8 cellular contexts compared by ENCODE assay signal in the genomic region with DNA sequence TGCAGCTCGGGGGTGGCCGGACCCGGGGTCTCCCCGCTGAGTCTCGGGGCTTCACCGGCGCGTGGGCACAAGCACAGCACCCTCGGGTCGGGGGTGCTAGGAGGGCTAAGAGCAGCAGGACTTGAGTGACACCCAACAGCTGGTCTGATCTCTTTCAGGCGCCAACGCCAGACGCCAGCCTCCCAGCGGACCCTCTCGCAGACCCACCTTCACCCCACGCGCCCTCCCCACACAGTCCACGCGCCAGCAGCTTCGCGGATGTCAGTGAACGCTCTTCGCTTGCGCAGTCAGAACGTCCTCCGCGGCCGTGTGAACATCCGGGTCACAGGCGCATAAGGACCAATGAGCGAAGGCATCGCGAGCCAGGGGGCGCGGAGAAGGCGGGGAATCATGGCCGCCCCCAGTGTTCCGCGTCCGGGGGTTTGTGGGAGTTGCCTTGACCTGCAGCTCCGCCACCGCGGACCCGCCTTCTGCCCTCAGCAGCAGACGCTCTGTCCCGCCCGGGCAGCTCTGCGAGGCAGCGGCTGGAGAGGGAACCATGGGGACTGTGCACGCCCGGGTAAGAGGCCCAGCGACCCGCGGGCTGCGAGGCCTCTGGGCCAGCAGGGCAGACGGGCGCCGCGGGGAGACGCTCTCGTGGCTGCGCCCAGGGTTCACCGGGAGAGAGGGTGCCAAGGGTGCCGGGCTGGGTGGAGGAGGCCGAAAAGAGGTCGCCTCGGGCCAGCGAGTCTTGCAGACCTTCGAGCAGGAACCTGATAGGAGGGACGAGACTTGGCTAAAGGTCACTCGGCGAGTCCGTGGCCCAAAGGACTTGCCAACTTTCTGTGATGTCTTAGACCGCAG. TPM values are rescaled to one million over a fixed set of nuclear protein-coding genes. Genes with fewer than 3 reads are reported as not detected.
DNase-seq lines count a peak whose midpoint lies in the region; ATAC-seq and TF ChIP-seq lines count a peak whose summit lies in the region.

A gene (plus strand): TSS at position 403 of the 843 bp plus-strand sequence. CDS start 136 bp downstream, at position 539.

- H3K4me1 ChIP-seq in ectodermal cell (ENCODE audit: control insufficient read depth, insufficient read depth, low read length) (peaks cover 6% of the 10 kb centered on the region), lower lobe of right lung (peaks cover 31% of the 10 kb centered on the region)

- POLR2A ChIA-PET in activated CD8-positive, alpha-beta T cell treated with anti-CD3 and anti-CD28 coated beads, Interleukin-2, amount 10 ng/mL, durations not matched to agents 7 days and 5 days (lab: Charles Lee): interaction anchor here (0.8 to 1.7 kb wide), 7 partner anchors 9 to 226 kb away, joined by 3 to 13 read pairs (median 4); a partner anchor contains a TSS

- H3K4me3 Mint-ChIP-seq in activated CD8-positive, alpha-beta T cell treated with anti-CD3 and anti-CD28 coated beads, Interleukin-2, amount 10 ng/mL, durations not matched to agents 7 days and 5 days: peak within 1 kb of the TSS; percentile 95

- peak; percentile 92 for ATAC-seq in GM19372 (IDR thresholded peaks at IDR 0.05; ENCODE audit: low read depth, unreplicated experiment)
- peak; percentile 85 for ATAC-seq in HG03565 (IDR thresholded peaks at IDR 0.05; ENCODE audit: unreplicated experiment)
- ATAC-seq in activated CD8-positive, alpha-beta T cell treated with anti-CD3 and anti-CD28 coated beads, Interleukin-2, amount 10 ng/mL, durations not matched to agents 7 days and 5 days: peak; percentile 97
- peak; percentile 98 to 99 for ATAC-seq in lower lobe of right lung

- H3K9me3 Mint-ChIP-seq in activated CD8-positive, alpha-beta T cell treated with anti-CD3 and anti-CD28 coated beads, Interleukin-2, amount 10 ng/mL, durations not matched to agents 7 days and 5 days (ENCODE audit: insufficient read depth): no peaks in the 10 kb centered on the region

- CTCF ChIA-PET in activated CD8-positive, alpha-beta T cell treated with anti-CD3 and anti-CD28 coated beads, Interleukin-2, amount 10 ng/mL, durations not matched to agents 7 days and 5 days (lab: Charles Lee): interaction anchor here (1.1 to 2.0 kb wide), 7 partner anchors 10 to 730 kb away, joined by 3 to 39 read pairs (median 4); no protein-coding TSS in a partner anchor

- no peaks in the 10 kb centered on the region for H3K36me3 ChIP-seq in ectodermal cell (ENCODE audit: control insufficient read depth, insufficient read depth, low read length)
- H3K36me3 ChIP-seq in lower lobe of right lung: no peaks in the 10 kb centered on the region

- intact Hi-C loops in lower lobe of right lung (cut with DNase I): no loop called here

- H3K4me3 ChIP-seq in ectodermal cell (ENCODE audit: insufficient read depth, low read depth, low read length) (peak within 1 kb of the TSS; percentile 88), lower lobe of right lung (peak within 1 kb of the TSS; percentile 79)

- H3K4me1 Mint-ChIP-seq in activated CD8-positive, alpha-beta T cell treated with anti-CD3 and anti-CD28 coated beads, Interleukin-2, amount 10 ng/mL, durations not matched to agents 7 days and 5 days (ENCODE audit: low read depth): peaks cover 31% of the 10 kb centered on the region

- H3K27ac Mint-ChIP-seq in activated CD8-positive, alpha-beta T cell treated with anti-CD3 and anti-CD28 coated beads, Interleukin-2, amount 10 ng/mL, durations not matched to agents 7 days and 5 days: peak within 1 kb of the TSS; percentile 93

- TF ChIP-seq CTCF in lower lobe of right lung (IDR thresholded peaks at IDR 0.05): no peak

- no peaks in the 10 kb centered on the region for H3K27me3 Mint-ChIP-seq in activated CD8-positive, alpha-beta T cell treated with anti-CD3 and anti-CD28 coated beads, Interleukin-2, amount 10 ng/mL, durations not matched to agents 7 days and 5 days (ENCODE audit: low read depth)

- WGBS in ectodermal cell, 2 experiments: 0% methylated on average over 74 of the region's 74 CpGs

- DNase-seq in CD1c-positive myeloid dendritic cell (ENCODE audit: extremely low spot score) (peak; percentile 96), NCI-H82 treated with DMSO at 0.1 percent for 48 hours (lab: John Stamatoyannopoulos, UW; ENCODE audit: unreplicated experiment) (peak; percentile 40), lower lobe of right lung (peak; percentile 94)
- peak; percentile 94 for DNase-seq in activated CD8-positive, alpha-beta T cell treated with anti-CD3 and anti-CD28 coated beads, Interleukin-2, amount 10 ng/mL, durations not matched to agents 7 days and 5 days
- peak; percentile 81 to 91 (median 83) for DNase-seq in stimulated activated CD4-positive, alpha-beta T cell treated with anti-CD3 and anti-CD28 coated beads, TNF-alpha, amount 100 ng/mL, for 24 hours (ENCODE audit: low read depth in 3 of 3)

- peaks cover 11% of the 10 kb centered on the region for H3K36me3 Mint-ChIP-seq in activated CD8-positive, alpha-beta T cell treated with anti-CD3 and anti-CD28 coated beads, Interleukin-2, amount 10 ng/mL, durations not matched to agents 7 days and 5 days (ENCODE audit: low read depth)

- H3K9me3 ChIP-seq in ectodermal cell (ENCODE audit: control insufficient read depth, low read length): no peaks in the 10 kb centered on the region
- H3K9me3 ChIP-seq in lower lobe of right lung: no peaks in the 10 kb centered on the region

- H3K27me3 ChIP-seq in ectodermal cell (ENCODE audit: control insufficient read depth, insufficient read depth, low read length, poor library complexity, severe bottlenecking) (no peaks in the 10 kb centered on the region), lower lobe of right lung (ENCODE audit: low read depth) (no peaks in the 10 kb centered on the region)

- H3K27ac ChIP-seq in ectodermal cell (ENCODE audit: insufficient read depth, low read depth, low read length, poor library complexity, severe bottlenecking) (peak within 1 kb of the TSS; percentile 55), lower lobe of right lung (peak within 1 kb of the TSS; percentile 84)

RNA-seq across cellular contexts. Expression of the gene that starts here (rescaled TPM):
- total RNA-seq in activated CD8-positive, alpha-beta T cell treated with anti-CD3 and anti-CD28 coated beads, Interleukin-2, amount 10 ng/mL, durations not matched to agents 7 days and 5 days: 10 to 100 TPM; 50.7 to 52.4 TPM
- polyA plus RNA-seq in ectodermal cell (2013, experiment 1 of 4): 68.6 TPM
- 70.1 TPM for polyA plus RNA-seq in ectodermal cell (2013, experiment 2 of 4)
- 47.1 TPM for polyA plus RNA-seq in ectodermal cell (2013, experiment 3 of 4)
- 50.4 TPM for polyA plus RNA-seq in ectodermal cell (2013, experiment 4 of 4)
- 28.5 TPM for total RNA-seq in lower lobe of right lung

Comparison
In these comparisons a context has a peak if more than half of its experiments do, and no peak if none do; other contexts are left out.
1. Peak in every context shown above with its lines: DNase-seq, ATAC-seq, H3K4me3 ChIP-seq and H3K27ac ChIP-seq.
2. DNase-seq: peak in every context shown above with its lines; median percentile 96 in CD1c-positive myeloid dendritic cell; 94 in activated CD8-positive, alpha-beta T cell treated with anti-CD3 and anti-CD28 coated beads, Interleukin-2, amount 10 ng/mL, durations not matched to agents 7 days and 5 days; 94 in lower lobe of right lung; 83 in stimulated activated CD4-positive, alpha-beta T cell treated with anti-CD3 and anti-CD28 coated beads, TNF-alpha, amount 100 ng/mL, for 24 hours; 40 in NCI-H82 treated with DMSO at 0.1 percent for 48 hours.